Comparison of ENCODE assay signal across 8 cellular contexts in the genomic region with DNA sequence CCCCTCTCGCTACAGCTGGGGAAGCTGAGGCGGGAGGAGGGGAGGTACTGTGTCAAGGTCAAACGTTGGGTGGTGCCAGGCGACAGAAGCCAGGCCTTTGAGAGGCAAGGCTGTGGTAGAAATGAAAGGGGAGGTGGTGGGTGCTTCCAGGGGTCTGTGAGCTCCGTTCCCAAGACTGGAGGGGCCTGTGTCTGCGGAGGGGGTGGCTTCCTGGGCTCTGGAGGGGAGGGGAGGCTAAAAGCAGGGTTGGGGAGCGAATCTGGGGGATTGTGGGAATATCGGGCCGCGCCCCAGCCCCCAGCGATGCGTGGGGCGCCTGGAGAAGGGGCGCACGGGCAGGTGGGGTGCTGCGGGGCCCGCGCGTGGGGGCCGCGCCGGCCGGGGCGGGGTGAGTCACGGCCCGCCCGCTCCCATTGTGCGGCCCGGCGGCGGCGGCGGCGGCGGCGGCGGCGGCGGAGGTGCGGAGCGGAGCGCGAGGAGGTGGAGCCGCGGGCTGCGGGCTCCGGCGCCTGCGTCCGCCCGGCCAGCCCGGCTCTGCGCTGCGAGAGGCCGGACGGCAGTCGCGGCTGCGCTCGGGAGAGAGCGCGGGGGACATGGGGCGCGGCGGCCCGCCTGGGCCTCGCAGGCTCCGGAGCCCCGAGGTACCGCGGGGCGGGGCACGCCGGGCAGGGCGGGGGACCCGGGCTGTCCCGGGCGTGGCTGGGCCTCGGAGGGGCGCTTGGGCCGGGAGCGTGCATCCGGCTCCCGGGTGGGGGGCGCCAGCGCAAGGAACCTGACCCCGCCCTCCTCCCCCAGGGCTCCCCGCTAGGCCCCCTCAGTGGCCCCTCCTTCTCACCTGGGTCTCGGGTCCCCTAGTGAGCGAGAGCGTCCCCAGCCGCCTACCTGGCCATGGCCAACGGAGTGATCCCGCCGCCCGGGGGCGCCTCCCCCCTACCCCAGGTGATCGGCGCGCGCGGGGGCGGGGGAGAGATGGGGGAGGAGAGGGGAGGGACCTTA. TPM values are rescaled to one million over a fixed set of nuclear protein-coding genes. Genes with fewer than 3 reads are reported as not detected.
DNase-seq lines count a peak whose midpoint lies in the region; ATAC-seq and TF ChIP-seq lines count a peak whose summit lies in the region.

A gene with protein sequence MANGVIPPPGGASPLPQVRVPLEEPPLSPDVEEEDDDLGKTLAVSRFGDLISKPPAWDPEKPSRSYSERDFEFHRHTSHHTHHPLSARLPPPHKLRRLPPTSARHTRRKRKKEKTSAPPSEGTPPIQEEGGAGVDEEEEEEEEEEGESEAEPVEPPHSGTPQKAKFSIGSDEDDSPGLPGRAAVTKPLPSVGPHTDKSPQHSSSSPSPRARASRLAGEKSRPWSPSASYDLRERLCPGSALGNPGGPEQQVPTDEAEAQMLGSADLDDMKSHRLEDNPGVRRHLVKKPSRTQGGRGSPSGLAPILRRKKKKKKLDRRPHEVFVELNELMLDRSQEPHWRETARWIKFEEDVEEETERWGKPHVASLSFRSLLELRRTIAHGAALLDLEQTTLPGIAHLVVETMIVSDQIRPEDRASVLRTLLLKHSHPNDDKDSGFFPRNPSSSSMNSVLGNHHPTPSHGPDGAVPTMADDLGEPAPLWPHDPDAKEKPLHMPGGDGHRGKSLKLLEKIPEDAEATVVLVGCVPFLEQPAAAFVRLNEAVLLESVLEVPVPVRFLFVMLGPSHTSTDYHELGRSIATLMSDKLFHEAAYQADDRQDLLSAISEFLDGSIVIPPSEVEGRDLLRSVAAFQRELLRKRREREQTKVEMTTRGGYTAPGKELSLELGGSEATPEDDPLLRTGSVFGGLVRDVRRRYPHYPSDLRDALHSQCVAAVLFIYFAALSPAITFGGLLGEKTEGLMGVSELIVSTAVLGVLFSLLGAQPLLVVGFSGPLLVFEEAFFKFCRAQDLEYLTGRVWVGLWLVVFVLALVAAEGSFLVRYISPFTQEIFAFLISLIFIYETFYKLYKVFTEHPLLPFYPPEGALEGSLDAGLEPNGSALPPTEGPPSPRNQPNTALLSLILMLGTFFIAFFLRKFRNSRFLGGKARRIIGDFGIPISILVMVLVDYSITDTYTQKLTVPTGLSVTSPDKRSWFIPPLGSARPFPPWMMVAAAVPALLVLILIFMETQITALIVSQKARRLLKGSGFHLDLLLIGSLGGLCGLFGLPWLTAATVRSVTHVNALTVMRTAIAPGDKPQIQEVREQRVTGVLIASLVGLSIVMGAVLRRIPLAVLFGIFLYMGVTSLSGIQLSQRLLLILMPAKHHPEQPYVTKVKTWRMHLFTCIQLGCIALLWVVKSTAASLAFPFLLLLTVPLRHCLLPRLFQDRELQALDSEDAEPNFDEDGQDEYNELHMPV (plus strand): TSS at position 526 of the 996 bp plus-strand sequence. CDS start 363 bp downstream, at position 889.

- H3K4me1 ChIP-seq in NT2/D1 (ENCODE audit: insufficient read depth, insufficient read length): peaks cover 15% of the 10 kb centered on the region

- H3K9me3 ChIP-seq in NT2/D1 (ENCODE audit: insufficient read depth, low read length): no peaks in the 10 kb centered on the region

- no peaks in the 10 kb centered on the region for H3K36me3 Mint-ChIP-seq in type B pancreatic cell

- H3K4me1 Mint-ChIP-seq in type B pancreatic cell (ENCODE audit: unreplicated experiment): peaks cover 6% of the 10 kb centered on the region

- H3K4me3 Mint-ChIP-seq in type B pancreatic cell: peak within 1 kb of the TSS; percentile 87

- H3K4me3 ChIP-seq in NT2/D1 (ENCODE audit: insufficient read length, low read depth) (peak within 1 kb of the TSS; percentile 45), choroid plexus epithelial cell (ENCODE audit: low read depth, low read length) (peak within 1 kb of the TSS; percentile 57)

- H3K27ac Mint-ChIP-seq in type B pancreatic cell: peak within 1 kb of the TSS; percentile 66

- H3K27me3 ChIP-seq in NT2/D1 (ENCODE audit: insufficient read depth, insufficient read length): peaks cover 17% of the 10 kb centered on the region

- TF ChIP-seq CTCF in choroid plexus epithelial cell (conservative IDR thresholded peaks at IDR 0.05; ENCODE audit: low read depth, low read length) (no peak), type B pancreatic cell (conservative IDR thresholded peaks at IDR 0.05) (no peak)

- no peaks in the 10 kb centered on the region for H3K9me3 Mint-ChIP-seq in type B pancreatic cell

- H3K27me3 Mint-ChIP-seq in type B pancreatic cell: peaks cover 18% of the 10 kb centered on the region

- ATAC-seq in left lobe of liver (peak; percentile 76), GM21423 (IDR thresholded peaks at IDR 0.05; ENCODE audit: unreplicated experiment) (no peak)

- peaks cover 17% of the 10 kb centered on the region for H3K36me3 ChIP-seq in NT2/D1 (ENCODE audit: insufficient read depth, insufficient read length, low read length)

- peak within 1 kb of the TSS; percentile 72 for H3K9ac ChIP-seq in NT2/D1 (ENCODE audit: insufficient read length, low read depth)

- DNase-seq in NCI-H2196 (lab: John Stamatoyannopoulos, UW; ENCODE audit: unreplicated experiment) (peak; percentile 42), NCI-H2196 treated with DMSO at 0.1 percent for 48 hours (lab: John Stamatoyannopoulos, UW; ENCODE audit: unreplicated experiment) (no peak), NT2/D1 (ENCODE audit: low read depth, low spot score) (peak; percentile 22), choroid plexus epithelial cell (ENCODE audit: low read depth) (peak; percentile 26), left lobe of liver (ENCODE audit: low spot score) (no peak), type B pancreatic cell (ENCODE audit: extremely low spot score, unreplicated experiment) (peak; percentile 70), NCI-H774 (lab: John Stamatoyannopoulos, UW) (no peak)

RNA-seq across cellular contexts. Expression of the gene that starts here (rescaled TPM):
- 0.20 TPM for total RNA-seq in left lobe of liver
- total RNA-seq in type B pancreatic cell (ENCODE audit: low replicate concordance): 8.0 and 15.8 TPM in 2 replicates

Comparison
In these comparisons a context has a peak if more than half of its experiments do, and no peak if none do; other contexts are left out.
1. DNase-seq: peak in NCI-H2196 (single experiment), NT2/D1 (single experiment), choroid plexus epithelial cell (single experiment) and type B pancreatic cell (single experiment); none in NCI-H2196 treated with DMSO at 0.1 percent for 48 hours (single experiment), left lobe of liver (single experiment) and NCI-H774 (single experiment).
2. Peak in ATAC-seq in left lobe of liver; RNA of the gene not detected or under 1 TPM.